In genomic region chr6:115612216-115612615, GRCh38 we compare ENCODE assay signal across 16 cellular contexts.
DNase-seq lines count a peak whose midpoint lies in the region; ATAC-seq and TF ChIP-seq lines count a peak whose summit lies in the region.
"Had no signal": no experiment of that assay in that cellular context is flagged by ENCODE, and none has a peak within 500 bp of the region (broad histone marks: within the 10 kb centered on the region; RNA-seq: fewer than 3 reads in every experiment).

No MANE protein-coding gene starts in this region.

- H3K9ac ChIP-seq in neuronal stem cell (ENCODE audit: low read depth, low read length, poor library complexity) = no peak overlapping the region

- peak overlapping the region; percentile 37 for H2AFZ ChIP-seq in neuronal stem cell (ENCODE audit: low read length)
- H2AFZ ChIP-seq: GM23338 had no signal

- H3K4me3 ChIP-seq in fibroblast of mammary gland (ENCODE audit: control insufficient read depth, low read depth, low read length) = no peak overlapping the region
- H3K4me3 ChIP-seq in neuronal stem cell (ENCODE audit: low read length in 2 of 2) = no peak overlapping the region
- H3K4me3 ChIP-seq: GM23338 had no signal

- DNase-seq in fibroblast of mammary gland (ENCODE audit: low read depth) = peak; percentile 20
- DNase-seq in left lobe of liver (ENCODE audit: low spot score) = no peak
- no peak for DNase-seq in neuronal stem cell (ENCODE audit: low spot score)
- no peak for DNase-seq in hepatic stellate cell (ENCODE audit: low spot score)
- no peak for DNase-seq in activated CD4-positive, alpha-beta T cell treated with anti-CD3 and anti-CD28 coated beads for 4 hours
- DNase-seq in NOMO-1 treated with dmso at 0.1 percent for 144 hours (lab: John Stamatoyannopoulos, UW; ENCODE audit: unreplicated experiment) = no peak
- DNase-seq: ACHN; BE2C; C1 segment of cervical spinal cord; CD4-positive, CD25-positive, alpha-beta regulatory T cell; CD8-positive, alpha-beta memory T cell; COR-L47; DMS 273 treated with DMSO at 0.1 percent for 48 hours; HCEC 1CT had no signal

- H3K36me3 ChIP-seq in neuronal stem cell (replicated peaks in 1 of 2; ENCODE audit: control insufficient read depth in 2 of 2, insufficient read depth in 2 of 2, low read length in 2 of 2) = no peaks in the 10 kb centered on the region
- H3K36me3 ChIP-seq: BE2C had no signal

- no peak overlapping the region for H4K91ac ChIP-seq in neuronal stem cell (ENCODE audit: low read depth, low read length, poor library complexity)

- no peak for TF ChIP-seq CTCF in fibroblast of mammary gland (conservative IDR thresholded peaks at IDR 0.05; ENCODE audit: control insufficient read depth, insufficient read depth, low read depth, low read length)

- no peak overlapping the region for H3K18ac ChIP-seq in neuronal stem cell (ENCODE audit: low read length)

- H3K14ac ChIP-seq in neuronal stem cell (ENCODE audit: low read length) = no peak overlapping the region

- H3K4me2 ChIP-seq in neuronal stem cell (ENCODE audit: insufficient read depth, low read length, poor library complexity, severe bottlenecking) = no peak overlapping the region
- H3K4me2 ChIP-seq: GM23338 had no signal

- WGBS in neuronal stem cell (ENCODE audit: extremely low coverage in 2 of 2, insufficient read length in 2 of 2, insufficient replicate concordance in 1 of 2), 2 donors = no CpG with 5 or more reads among the region's 1 CpG

- H2BK12ac ChIP-seq in neuronal stem cell (ENCODE audit: low read length) = no peak overlapping the region

- no peak overlapping the region for H3K23ac ChIP-seq in neuronal stem cell (ENCODE audit: low read depth, low read length, poor library complexity)

- H2AK5ac ChIP-seq in neuronal stem cell (ENCODE audit: low read depth, low read length) = no peak overlapping the region

- no peak overlapping the region for H4K8ac ChIP-seq in neuronal stem cell (ENCODE audit: low read depth, low read length)

- H3K4me1 ChIP-seq in neuronal stem cell (ENCODE audit: control insufficient read depth in 2 of 2, insufficient read depth in 1 of 2, low read depth in 1 of 2, low read length in 2 of 2) = peaks cover 0 to 12% of the 10 kb centered on the region in 2 donors
- H3K4me1 ChIP-seq: BE2C had no signal

- no peak overlapping the region for H2BK120ac ChIP-seq in neuronal stem cell (ENCODE audit: low read depth, low read length)

- no peak overlapping the region for H3K4ac ChIP-seq in neuronal stem cell (ENCODE audit: low read length)

- H3K27ac ChIP-seq in neuronal stem cell (replicated peaks; ENCODE audit: low read length) = no peak overlapping the region

- H3K9me3 ChIP-seq in neuronal stem cell (replicated peaks in 1 of 2; ENCODE audit: control insufficient read depth in 2 of 2, insufficient read depth in 1 of 2, low read depth in 1 of 2, low read length in 2 of 2) = no peaks in the 10 kb centered on the region
- H3K9me3 ChIP-seq: BE2C had no signal

- H2BK5ac ChIP-seq in neuronal stem cell (ENCODE audit: low read length) = no peak overlapping the region

- H3K27me3 ChIP-seq in neuronal stem cell (ENCODE audit: control insufficient read depth in 3 of 3, insufficient read depth in 3 of 3, low read depth in 1 of 3, low read length in 3 of 3) = no peaks in the 10 kb centered on the region
- H3K27me3 ChIP-seq: BE2C had no signal

- H2BK15ac ChIP-seq in neuronal stem cell (ENCODE audit: low read length) = no peak overlapping the region

- ATAC-seq in left lobe of liver (peak; percentile 81), HG02763 (IDR thresholded peaks at IDR 0.05; ENCODE audit: unreplicated experiment) (no peak)
- ATAC-seq: GM23338 had no signal

- no peaks in the 10 kb centered on the region for H3K79me1 ChIP-seq in neuronal stem cell (ENCODE audit: low read depth, low read length)
